ENCODE assay signal across 1 cellular context in the genomic region with DNA sequence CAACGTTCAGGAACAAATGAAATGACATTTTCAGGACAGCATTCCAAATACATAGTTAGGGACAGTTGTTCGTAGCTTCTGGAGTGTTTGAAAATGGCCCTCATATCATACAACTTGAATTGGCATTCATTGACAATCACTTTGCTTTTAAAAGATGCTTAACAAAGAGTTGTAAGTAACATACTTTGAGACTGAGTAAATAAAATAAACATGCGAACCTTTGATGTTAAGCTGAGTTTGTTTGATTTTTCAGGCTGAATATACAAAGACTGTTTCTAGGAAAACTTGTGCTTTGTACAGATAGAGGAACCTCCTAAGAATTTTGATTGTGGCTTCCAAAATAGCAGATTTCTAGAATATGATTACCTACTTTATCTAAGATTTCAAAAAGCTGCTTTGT.
TF ChIP-seq lines count a peak whose summit lies in the region.

No MANE protein-coding gene starts in this region.

TF ChIP-seq in HepG2, 621 proteins besides CTCF, POLR2A, EP300 and RAD21 (continued from another document and continues in another):
- no peak for TF ChIP-seq ZNF414 (CRISPR knock-in tag; IDR thresholded peaks at IDR 0.05)
- no peak for TF ChIP-seq JUND (CRISPR knock-in tag; IDR thresholded peaks at IDR 0.05)
- TF ChIP-seq FOXP4 (CRISPR knock-in tag; IDR thresholded peaks at IDR 0.05): peak; percentile 52; the same call in 1 of the 2 replicates
- TF ChIP-seq ZNF230 (CRISPR knock-in tag; IDR thresholded peaks at IDR 0.05): no peak
- TF ChIP-seq SMAD3 (CRISPR knock-in tag; IDR thresholded peaks at IDR 0.05): no peak
- TF ChIP-seq ZNF841 (CRISPR knock-in tag; IDR thresholded peaks at IDR 0.05; ENCODE audit: borderline replicate concordance): no peak
- TF ChIP-seq HHEX (CRISPR knock-in tag; IDR thresholded peaks at IDR 0.05): peak; percentile 91
- no peak for TF ChIP-seq AKAP8 (CRISPR knock-in tag; IDR thresholded peaks at IDR 0.05)
- TF ChIP-seq ZEB1 (IDR thresholded peaks at IDR 0.05; ENCODE audit: insufficient replicate concordance, low read depth): no peak
- no peak for TF ChIP-seq SSRP1 (CRISPR knock-in tag; IDR thresholded peaks at IDR 0.05)
- TF ChIP-seq, protein P1, sequence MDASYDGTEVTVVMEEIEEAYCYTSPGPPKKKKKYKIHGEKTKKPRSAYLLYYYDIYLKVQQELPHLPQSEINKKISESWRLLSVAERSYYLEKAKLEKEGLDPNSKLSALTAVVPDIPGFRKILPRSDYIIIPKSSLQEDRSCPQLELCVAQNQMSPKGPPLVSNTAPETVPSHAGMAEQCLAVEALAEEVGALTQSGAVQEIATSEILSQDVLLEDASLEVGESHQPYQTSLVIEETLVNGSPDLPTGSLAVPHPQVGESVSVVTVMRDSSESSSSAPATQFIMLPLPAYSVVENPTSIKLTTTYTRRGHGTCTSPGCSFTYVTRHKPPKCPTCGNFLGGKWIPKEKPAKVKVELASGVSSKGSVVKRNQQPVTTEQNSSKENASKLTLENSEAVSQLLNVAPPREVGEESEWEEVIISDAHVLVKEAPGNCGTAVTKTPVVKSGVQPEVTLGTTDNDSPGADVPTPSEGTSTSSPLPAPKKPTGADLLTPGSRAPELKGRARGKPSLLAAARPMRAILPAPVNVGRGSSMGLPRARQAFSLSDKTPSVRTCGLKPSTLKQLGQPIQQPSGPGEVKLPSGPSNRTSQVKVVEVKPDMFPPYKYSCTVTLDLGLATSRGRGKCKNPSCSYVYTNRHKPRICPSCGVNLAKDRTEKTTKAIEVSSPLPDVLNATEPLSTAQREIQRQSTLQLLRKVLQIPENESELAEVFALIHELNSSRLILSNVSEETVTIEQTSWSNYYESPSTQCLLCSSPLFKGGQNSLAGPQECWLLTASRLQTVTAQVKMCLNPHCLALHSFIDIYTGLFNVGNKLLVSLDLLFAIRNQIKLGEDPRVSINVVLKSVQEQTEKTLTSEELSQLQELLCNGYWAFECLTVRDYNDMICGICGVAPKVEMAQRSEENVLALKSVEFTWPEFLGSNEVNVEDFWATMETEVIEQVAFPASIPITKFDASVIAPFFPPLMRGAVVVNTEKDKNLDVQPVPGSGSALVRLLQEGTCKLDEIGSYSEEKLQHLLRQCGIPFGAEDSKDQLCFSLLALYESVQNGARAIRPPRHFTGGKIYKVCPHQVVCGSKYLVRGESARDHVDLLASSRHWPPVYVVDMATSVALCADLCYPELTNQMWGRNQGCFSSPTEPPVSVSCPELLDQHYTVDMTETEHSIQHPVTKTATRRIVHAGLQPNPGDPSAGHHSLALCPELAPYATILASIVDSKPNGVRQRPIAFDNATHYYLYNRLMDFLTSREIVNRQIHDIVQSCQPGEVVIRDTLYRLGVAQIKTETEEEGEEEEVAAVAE (CRISPR knock-in tag; IDR thresholded peaks at IDR 0.05; ENCODE audit: borderline replicate concordance): no peak
- TF ChIP-seq, protein P2, sequence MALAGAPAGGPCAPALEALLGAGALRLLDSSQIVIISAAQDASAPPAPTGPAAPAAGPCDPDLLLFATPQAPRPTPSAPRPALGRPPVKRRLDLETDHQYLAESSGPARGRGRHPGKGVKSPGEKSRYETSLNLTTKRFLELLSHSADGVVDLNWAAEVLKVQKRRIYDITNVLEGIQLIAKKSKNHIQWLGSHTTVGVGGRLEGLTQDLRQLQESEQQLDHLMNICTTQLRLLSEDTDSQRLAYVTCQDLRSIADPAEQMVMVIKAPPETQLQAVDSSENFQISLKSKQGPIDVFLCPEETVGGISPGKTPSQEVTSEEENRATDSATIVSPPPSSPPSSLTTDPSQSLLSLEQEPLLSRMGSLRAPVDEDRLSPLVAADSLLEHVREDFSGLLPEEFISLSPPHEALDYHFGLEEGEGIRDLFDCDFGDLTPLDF (CRISPR knock-in tag; IDR thresholded peaks at IDR 0.05): no peak
- TF ChIP-seq PREB (CRISPR knock-in tag; IDR thresholded peaks at IDR 0.05): no peak
- TF ChIP-seq ZNF34 (CRISPR knock-in tag; IDR thresholded peaks at IDR 0.05; ENCODE audit: borderline replicate concordance): no peak
- no peak for TF ChIP-seq GABPA (IDR thresholded peaks at IDR 0.05; ENCODE audit: low read depth, low read length)
- no peak for TF ChIP-seq GABPA (CRISPR knock-in tag; IDR thresholded peaks at IDR 0.05; ENCODE audit: low read depth)
- TF ChIP-seq ZSCAN25 (CRISPR knock-in tag; IDR thresholded peaks at IDR 0.05): no peak
- no peak for TF ChIP-seq ZNF12 (CRISPR knock-in tag; IDR thresholded peaks at IDR 0.05)
- no peak for TF ChIP-seq HMGA1 (CRISPR knock-in tag; conservative IDR thresholded peaks at IDR 0.05)
- 0 out of 2 replicates have a peak, but pooled peaks have one; percentile 33 for TF ChIP-seq ISL2 (CRISPR knock-in tag; IDR thresholded peaks at IDR 0.05)
- TF ChIP-seq POLR2AphosphoS5 (IDR thresholded peaks at IDR 0.05; ENCODE audit: low read depth, low read length): no peak
- no peak for TF ChIP-seq ZNF333 (CRISPR knock-in tag; IDR thresholded peaks at IDR 0.05; ENCODE audit: borderline replicate concordance)
- TF ChIP-seq ZBTB21 (CRISPR knock-in tag; IDR thresholded peaks at IDR 0.05): no peak
- no peak for TF ChIP-seq ZNF549 (CRISPR knock-in tag; IDR thresholded peaks at IDR 0.05)
- no peak for TF ChIP-seq IRX3 (CRISPR knock-in tag; IDR thresholded peaks at IDR 0.05; ENCODE audit: borderline replicate concordance, low read depth)
- TF ChIP-seq ZNF335 (CRISPR knock-in tag; IDR thresholded peaks at IDR 0.05): no peak
- no peak for TF ChIP-seq NR0B2 (CRISPR knock-in tag; IDR thresholded peaks at IDR 0.05)
- TF ChIP-seq ZNF589 (CRISPR knock-in tag; conservative IDR thresholded peaks at IDR 0.05): no peak
- TF ChIP-seq ZNF891 (CRISPR knock-in tag; IDR thresholded peaks at IDR 0.05): no peak
- TF ChIP-seq SMARCE1 (IDR thresholded peaks at IDR 0.05; ENCODE audit: borderline replicate concordance): no peak
- TF ChIP-seq TBX3 (IDR thresholded peaks at IDR 0.05; ENCODE audit: borderline replicate concordance): peak; percentile 86
- 0 out of 4 replicates have a peak, but pooled peaks of 1 of the 2 experiments have one; percentile 45 for TF ChIP-seq KLF16 (CRISPR knock-in tag; IDR thresholded peaks at IDR 0.05)
- TF ChIP-seq KDM6A (CRISPR knock-in tag; IDR thresholded peaks at IDR 0.05; ENCODE audit: low read depth): no peak
- TF ChIP-seq ZBTB1 (CRISPR knock-in tag; IDR thresholded peaks at IDR 0.05; ENCODE audit: borderline replicate concordance): no peak
- no peak for TF ChIP-seq CENPX (CRISPR knock-in tag; IDR thresholded peaks at IDR 0.05)
- TF ChIP-seq HNRNPK (IDR thresholded peaks at IDR 0.05; ENCODE audit: low read depth, low read length, poor library complexity, severe bottlenecking): no peak
- peak; percentile 81 for TF ChIP-seq GATAD2A (CRISPR knock-in tag; IDR thresholded peaks at IDR 0.05)
- TF ChIP-seq MAFF (IDR thresholded peaks at IDR 0.05; ENCODE audit: low read depth, low read length): 0 out of 2 replicates have a peak, but pooled peaks have one; percentile 29
- TF ChIP-seq ZBTB7A (CRISPR knock-in tag; IDR thresholded peaks at IDR 0.05): no peak
- no peak for TF ChIP-seq NONO (IDR thresholded peaks at IDR 0.05)
- no peak for TF ChIP-seq NONO (CRISPR knock-in tag; conservative IDR thresholded peaks at IDR 0.05)
- TF ChIP-seq, protein P3, sequence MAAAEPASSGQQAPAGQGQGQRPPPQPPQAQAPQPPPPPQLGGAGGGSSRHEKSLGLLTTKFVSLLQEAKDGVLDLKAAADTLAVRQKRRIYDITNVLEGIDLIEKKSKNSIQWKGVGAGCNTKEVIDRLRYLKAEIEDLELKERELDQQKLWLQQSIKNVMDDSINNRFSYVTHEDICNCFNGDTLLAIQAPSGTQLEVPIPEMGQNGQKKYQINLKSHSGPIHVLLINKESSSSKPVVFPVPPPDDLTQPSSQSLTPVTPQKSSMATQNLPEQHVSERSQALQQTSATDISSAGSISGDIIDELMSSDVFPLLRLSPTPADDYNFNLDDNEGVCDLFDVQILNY (CRISPR knock-in tag; conservative IDR thresholded peaks at IDR 0.05): no peak
- no peak for TF ChIP-seq ZNF205 (CRISPR knock-in tag; IDR thresholded peaks at IDR 0.05)
- TF ChIP-seq, protein P4, sequence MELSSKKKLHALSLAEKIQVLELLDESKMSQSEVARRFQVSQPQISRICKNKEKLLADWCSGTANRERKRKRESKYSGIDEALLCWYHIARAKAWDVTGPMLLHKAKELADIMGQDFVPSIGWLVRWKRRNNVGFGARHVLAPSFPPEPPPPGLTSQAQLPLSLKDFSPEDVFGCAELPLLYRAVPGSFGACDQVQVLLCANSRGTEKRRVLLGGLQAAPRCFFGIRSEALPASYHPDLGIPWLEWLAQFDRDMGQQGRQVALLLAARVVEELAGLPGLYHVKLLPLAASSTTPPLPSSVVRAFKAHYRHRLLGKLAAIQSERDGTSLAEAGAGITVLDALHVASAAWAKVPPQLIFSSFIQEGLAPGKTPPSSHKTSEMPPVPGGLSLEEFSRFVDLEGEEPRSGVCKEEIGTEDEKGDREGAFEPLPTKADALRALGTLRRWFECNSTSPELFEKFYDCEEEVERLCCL (CRISPR knock-in tag; IDR thresholded peaks at IDR 0.05; ENCODE audit: borderline replicate concordance): no peak
- no peak for TF ChIP-seq ZNF33A (CRISPR knock-in tag; IDR thresholded peaks at IDR 0.05; ENCODE audit: borderline replicate concordance)
- TF ChIP-seq ELF4 (CRISPR knock-in tag; IDR thresholded peaks at IDR 0.05; ENCODE audit: borderline replicate concordance): no peak
- TF ChIP-seq, protein P5, sequence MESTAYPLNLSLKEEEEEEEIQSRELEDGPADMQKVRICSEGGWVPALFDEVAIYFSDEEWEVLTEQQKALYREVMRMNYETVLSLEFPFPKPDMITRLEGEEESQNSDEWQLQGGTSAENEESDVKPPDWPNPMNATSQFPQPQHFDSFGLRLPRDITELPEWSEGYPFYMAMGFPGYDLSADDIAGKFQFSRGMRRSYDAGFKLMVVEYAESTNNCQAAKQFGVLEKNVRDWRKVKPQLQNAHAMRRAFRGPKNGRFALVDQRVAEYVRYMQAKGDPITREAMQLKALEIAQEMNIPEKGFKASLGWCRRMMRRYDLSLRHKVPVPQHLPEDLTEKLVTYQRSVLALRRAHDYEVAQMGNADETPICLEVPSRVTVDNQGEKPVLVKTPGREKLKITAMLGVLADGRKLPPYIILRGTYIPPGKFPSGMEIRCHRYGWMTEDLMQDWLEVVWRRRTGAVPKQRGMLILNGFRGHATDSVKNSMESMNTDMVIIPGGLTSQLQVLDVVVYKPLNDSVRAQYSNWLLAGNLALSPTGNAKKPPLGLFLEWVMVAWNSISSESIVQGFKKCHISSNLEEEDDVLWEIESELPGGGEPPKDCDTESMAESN (CRISPR knock-in tag; conservative IDR thresholded peaks at IDR 0.05): no peak
- TF ChIP-seq BCL6 (CRISPR knock-in tag; IDR thresholded peaks at IDR 0.05): peak; percentile 100
- TF ChIP-seq, protein P6, sequence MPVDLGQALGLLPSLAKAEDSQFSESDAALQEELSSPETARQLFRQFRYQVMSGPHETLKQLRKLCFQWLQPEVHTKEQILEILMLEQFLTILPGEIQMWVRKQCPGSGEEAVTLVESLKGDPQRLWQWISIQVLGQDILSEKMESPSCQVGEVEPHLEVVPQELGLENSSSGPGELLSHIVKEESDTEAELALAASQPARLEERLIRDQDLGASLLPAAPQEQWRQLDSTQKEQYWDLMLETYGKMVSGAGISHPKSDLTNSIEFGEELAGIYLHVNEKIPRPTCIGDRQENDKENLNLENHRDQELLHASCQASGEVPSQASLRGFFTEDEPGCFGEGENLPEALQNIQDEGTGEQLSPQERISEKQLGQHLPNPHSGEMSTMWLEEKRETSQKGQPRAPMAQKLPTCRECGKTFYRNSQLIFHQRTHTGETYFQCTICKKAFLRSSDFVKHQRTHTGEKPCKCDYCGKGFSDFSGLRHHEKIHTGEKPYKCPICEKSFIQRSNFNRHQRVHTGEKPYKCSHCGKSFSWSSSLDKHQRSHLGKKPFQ (CRISPR knock-in tag; IDR thresholded peaks at IDR 0.05; ENCODE audit: insufficient replicate concordance): no peak
- TF ChIP-seq ZNF451 (CRISPR knock-in tag; IDR thresholded peaks at IDR 0.05): no peak
